28 cellular contexts compared by ENCODE assay signal in the genomic region with DNA sequence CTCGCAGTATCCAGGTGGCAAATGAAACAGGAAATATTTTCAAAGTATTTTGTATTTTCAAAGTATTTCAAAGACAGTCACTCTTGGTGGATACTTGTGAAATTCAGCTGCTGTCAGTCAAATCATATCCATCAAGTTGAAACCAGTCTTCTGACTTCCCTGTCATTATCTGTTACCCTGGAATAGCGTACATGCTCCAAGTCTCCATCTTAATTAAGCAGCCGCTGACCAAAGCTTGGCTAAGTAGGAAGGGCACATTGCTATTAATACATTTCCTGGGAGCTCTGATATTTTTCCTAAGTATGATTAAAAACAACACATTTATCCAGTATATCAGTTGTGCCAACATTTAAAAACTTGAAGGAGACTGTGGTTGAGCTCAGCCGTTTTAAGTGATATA.
"Had no signal": no experiment of that assay in that cellular context is flagged by ENCODE, and none has a peak within 500 bp of the region (broad histone marks: within the 10 kb centered on the region; RNA-seq: fewer than 3 reads in every experiment).

No MANE protein-coding gene starts in this region.

- H3K27ac Mint-ChIP-seq: stimulated activated effector memory CD8-positive, alpha-beta T cell treated with anti-CD3 and anti-CD28 coated beads, Interleukin-12 subunit alpha, Interleukin-12 subunit beta, amount 100 ng/mL, for 72 hours; stimulated activated memory B cell treated with anti-CD40 and anti-IgM and Interleukin-4, amounts not matched to agents 10 μg/mL and 1 μg/mL and 100 μg/mL, for 72 hours; stimulated activated naive B cell treated with anti-CD40 and anti-IgM and Interleukin-4, amounts not matched to agents 10 μg/mL and 1 μg/mL and 100 μg/mL, for 72 hours; stimulated activated naive CD8-positive, alpha-beta T cell treated with anti-CD3 and anti-CD28 coated beads, Interleukin-15, Interleukin-2, amounts not matched to agents 100 ng/mL and 50 ng/mL, for 24 hours; type B pancreatic cell had no signal

- DNase-seq: stimulated activated CD4-positive, alpha-beta T cell treated with anti-CD3 and anti-CD28 coated beads, Interleukin-2, amount 100 ng/mL, for 48 hours; stimulated activated CD4-positive, alpha-beta T cell treated with anti-CD3 and anti-CD28 coated beads, Interleukin-4, amount 100 ng/mL, for 1 hour; stimulated activated CD4-positive, alpha-beta T cell treated with anti-CD3 and anti-CD28 coated beads, Interleukin-4, amount 100 ng/mL, for 24 hours; stimulated activated CD4-positive, alpha-beta T cell treated with anti-CD3 and anti-CD28 coated beads, Interleukin-4, amount 100 ng/mL, for 4 hours; stimulated activated CD8-positive, alpha-beta memory T cell treated with anti-CD3 and anti-CD28 coated beads, Interleukin-4, amount 100 ng/mL, for 48 hours; stimulated activated naive B cell treated with anti-CD40 and anti-IgM and Interleukin-4, amounts not matched to agents 10 μg/mL and 1 μg/mL and 100 μg/mL, for 72 hours; stimulated activated naive CD4-positive, alpha-beta T cell; stimulated activated naive CD4-positive, alpha-beta T cell treated with Interleukin-2 at 50 U/mL for 16 hours; stimulated activated naive CD8-positive, alpha-beta T cell treated with anti-CD3 and anti-CD28 coated beads, Interleukin-15, amount 100 ng/mL, for 72 hours; stimulated activated naive CD8-positive, alpha-beta T cell treated with anti-CD3 and anti-CD28 coated beads, Interleukin-15, Interleukin-2, amounts not matched to agents 100 U/mL and 50 U/mL, for 24 hours; stomach; substantia nigra; testis; thyroid gland; tibial artery; transverse colon; trophoblast cell; upper lobe of left lung; upper lobe of right lung; uterus had no signal

- H3K36me3 ChIP-seq: uterus had no signal

- H3K27ac ChIP-seq: stomach, suprapubic skin, testis, thoracic aorta, thyroid gland, tibial artery, tibial nerve, transverse colon, upper lobe of left lung, upper lobe of right lung, uterus, vagina had no signal

- H3K4me3 Mint-ChIP-seq: stimulated activated memory B cell treated with anti-CD40 and anti-IgM and Interleukin-4, amounts not matched to agents 10 μg/mL and 1 μg/mL and 100 μg/mL, for 72 hours; stimulated activated naive B cell treated with anti-CD40 and anti-IgM and Interleukin-4, amounts not matched to agents 10 μg/mL and 1 μg/mL and 100 μg/mL, for 72 hours; stimulated activated naive CD8-positive, alpha-beta T cell treated with anti-CD3 and anti-CD28 coated beads, Interleukin-15, amount 100 ng/mL, for 72 hours; stimulated activated naive CD8-positive, alpha-beta T cell treated with anti-CD3 and anti-CD28 coated beads, Interleukin-15, Interleukin-2, amounts not matched to agents 100 ng/mL and 50 ng/mL, for 24 hours; type B pancreatic cell had no signal

- H3K4me1 Mint-ChIP-seq: stimulated activated memory B cell treated with anti-CD40 and anti-IgM and Interleukin-4, amounts not matched to agents 10 μg/mL and 1 μg/mL and 100 μg/mL, for 72 hours; stimulated activated naive B cell treated with anti-CD40 and anti-IgM and Interleukin-4, amounts not matched to agents 10 μg/mL and 1 μg/mL and 100 μg/mL, for 72 hours; stimulated activated naive CD8-positive, alpha-beta T cell treated with anti-CD3 and anti-CD28 coated beads, Interleukin-15, amount 100 ng/mL, for 72 hours had no signal

- H3K9me3 Mint-ChIP-seq: stimulated activated effector memory CD8-positive, alpha-beta T cell treated with anti-CD3 and anti-CD28 coated beads, Interleukin-12 subunit alpha, Interleukin-12 subunit beta, amount 100 ng/mL, for 72 hours; stimulated activated memory B cell treated with anti-CD40 and anti-IgM and Interleukin-4, amounts not matched to agents 10 μg/mL and 1 μg/mL and 100 μg/mL, for 72 hours; stimulated activated naive B cell treated with anti-CD40 and anti-IgM and Interleukin-4, amounts not matched to agents 10 μg/mL and 1 μg/mL and 100 μg/mL, for 72 hours; stimulated activated naive CD8-positive, alpha-beta T cell treated with anti-CD3 and anti-CD28 coated beads, Interleukin-15, amount 100 ng/mL, for 72 hours; stimulated activated naive CD8-positive, alpha-beta T cell treated with anti-CD3 and anti-CD28 coated beads, Interleukin-15, Interleukin-2, amounts not matched to agents 100 ng/mL and 50 ng/mL, for 24 hours; type B pancreatic cell had no signal

- H3K27me3 ChIP-seq: stomach, suprapubic skin, testis, thyroid gland, tibial artery, tibial nerve, transverse colon, upper lobe of left lung, upper lobe of right lung, uterus, vagina had no signal

- H3K4me3 ChIP-seq: stomach, suprapubic skin, testis, thoracic aorta, thyroid gland, tibial artery, tibial nerve, transverse colon, upper lobe of left lung, upper lobe of right lung, uterus, vagina had no signal

- H3K27me3 Mint-ChIP-seq: stimulated activated memory B cell treated with anti-CD40 and anti-IgM and Interleukin-4, amounts not matched to agents 10 μg/mL and 1 μg/mL and 100 μg/mL, for 72 hours; stimulated activated naive B cell treated with anti-CD40 and anti-IgM and Interleukin-4, amounts not matched to agents 10 μg/mL and 1 μg/mL and 100 μg/mL, for 72 hours; stimulated activated naive CD8-positive, alpha-beta T cell treated with anti-CD3 and anti-CD28 coated beads, Interleukin-15, amount 100 ng/mL, for 72 hours; stimulated activated naive CD8-positive, alpha-beta T cell treated with anti-CD3 and anti-CD28 coated beads, Interleukin-15, Interleukin-2, amounts not matched to agents 100 ng/mL and 50 ng/mL, for 24 hours; type B pancreatic cell had no signal

- H3K9me3 ChIP-seq: stomach, suprapubic skin, testis, thoracic aorta, thyroid gland, tibial artery, tibial nerve, transverse colon, upper lobe of left lung, upper lobe of right lung, uterus, vagina had no signal

- ATAC-seq: stimulated activated memory B cell treated with anti-CD40 and anti-IgM and Interleukin-4, amounts not matched to agents 10 μg/mL and 1 μg/mL and 100 μg/mL, for 72 hours; stimulated activated naive B cell treated with anti-CD40 and anti-IgM and Interleukin-4, amounts not matched to agents 10 μg/mL and 1 μg/mL and 100 μg/mL, for 72 hours; stimulated activated naive CD8-positive, alpha-beta T cell treated with anti-CD3 and anti-CD28 coated beads, Interleukin-15, amount 100 ng/mL, for 72 hours; stimulated activated naive CD8-positive, alpha-beta T cell treated with anti-CD3 and anti-CD28 coated beads, Interleukin-15, Interleukin-2, amounts not matched to agents 100 U/mL and 50 U/mL, for 24 hours; upper lobe of right lung had no signal

- H3K4me1 ChIP-seq: suprapubic skin, testis, thyroid gland, tibial artery, tibial nerve, transverse colon, upper lobe of left lung, upper lobe of right lung, uterus, vagina had no signal
